12 cellular contexts compared by ENCODE assay signal in the genomic region with DNA sequence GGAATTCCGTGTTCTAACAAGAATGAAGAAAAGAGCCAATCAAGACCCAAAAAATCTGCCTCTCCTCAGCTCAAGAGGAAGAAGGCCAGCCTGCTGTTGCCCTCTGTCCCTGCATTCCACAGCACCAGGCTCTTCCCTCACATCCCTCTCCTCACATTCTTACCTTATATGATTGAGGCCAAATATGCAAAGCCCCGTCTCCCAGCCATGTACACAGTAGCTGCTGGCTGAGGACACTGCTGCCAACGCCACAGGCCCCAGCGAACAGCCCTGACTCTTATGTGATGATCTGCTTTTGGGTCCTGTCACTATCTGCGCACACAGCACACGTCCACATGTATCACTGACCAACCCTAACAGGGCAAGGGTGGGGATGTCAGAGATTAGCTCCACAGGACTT.
DNase-seq lines count a peak whose midpoint lies in the region; ATAC-seq, FAIRE-seq and TF ChIP-seq lines count a peak whose summit lies in the region.
"Had no signal": no experiment of that assay in that cellular context is flagged by ENCODE, and none has a peak within 500 bp of the region (broad histone marks: within the 10 kb centered on the region; RNA-seq: fewer than 3 reads in every experiment).

No MANE protein-coding gene starts in this region.

- intact Hi-C loops in sciatic nerve (cut with DNase I) = no loop called here

- no peak overlapping the region for H3K27ac ChIP-seq in endodermal cell (ENCODE audit: low read depth, low read length)
- H3K27ac ChIP-seq: WERI-Rb-1 had no signal

- H3K9me3 ChIP-seq in endodermal cell (ENCODE audit: control insufficient read depth, low read length) = no peaks in the 10 kb centered on the region

- WGBS in endodermal cell (ENCODE audit: insufficient coverage in 1 of 2, insufficient read length in 1 of 2), 2 experiments = 71 to 84% methylated on average over 4 to 6 of the region's 6 CpGs

- H3K4me3 Mint-ChIP-seq in endodermal cell = no peak overlapping the region

- no peak overlapping the region for H3K4me3 ChIP-seq in endodermal cell (ENCODE audit: low read length)

- peak overlapping the region; percentile 48 for H3K27ac Mint-ChIP-seq in endodermal cell

- no peak for TF ChIP-seq POLR2A in GM12892 (IDR thresholded peaks at IDR 0.05; ENCODE audit: low read depth, low read length)

- peaks cover 28% of the 10 kb centered on the region for H3K27me3 ChIP-seq in endodermal cell (ENCODE audit: control insufficient read depth, insufficient read depth, low read length, poor library complexity, severe bottlenecking)

- peaks cover 2% of the 10 kb centered on the region for H3K36me3 Mint-ChIP-seq in endodermal cell (ENCODE audit: low read depth)

- peaks cover 23% of the 10 kb centered on the region for H3K27me3 Mint-ChIP-seq in endodermal cell (ENCODE audit: insufficient read depth)

- no peak overlapping the region for H3K9ac ChIP-seq in endodermal cell (ENCODE audit: extremely low read depth, low read length, poor library complexity, severe bottlenecking)

- DNase-seq in endodermal cell (no peak), sciatic nerve (ENCODE audit: low spot score) (no peak), GM12892 (ENCODE audit: insufficient read length) (no peak), NCI-H2107 treated with DMSO at 0.1 percent for 48 hours (lab: John Stamatoyannopoulos, UW; ENCODE audit: unreplicated experiment) (no peak), NCI-H146 (lab: John Stamatoyannopoulos, UW) (no peak), kidney glomerular epithelial cell (lab: John Stamatoyannopoulos, UW) (no peak)
- DNase-seq: activated naive CD4-positive, alpha-beta T cell treated with Interleukin-2 at 50 U/mL for 16 hours; DMS53; NCI-H1105; WERI-Rb-1 had no signal

- ATAC-seq in GM19043 (IDR thresholded peaks at IDR 0.05; ENCODE audit: low read depth, unreplicated experiment) (peak; percentile 30), HG03095 (IDR thresholded peaks at IDR 0.05; ENCODE audit: unreplicated experiment) (peak; percentile 12), sciatic nerve (peak; percentile 36)

- H3K4me1 Mint-ChIP-seq in endodermal cell = peaks cover 60% of the 10 kb centered on the region

- no peak for TF ChIP-seq CTCF in endodermal cell (conservative IDR thresholded peaks at IDR 0.05)

- H3K9me3 Mint-ChIP-seq in endodermal cell = no peaks in the 10 kb centered on the region

- no peaks in the 10 kb centered on the region for H3K36me3 ChIP-seq in endodermal cell (ENCODE audit: control insufficient read depth, insufficient read depth, low read length)
- H3K36me3 ChIP-seq: WERI-Rb-1 had no signal

- FAIRE-seq in GM12892 (lab: Jason Lieb, UNC) = no peak

- H3K4me1 ChIP-seq in endodermal cell (ENCODE audit: control insufficient read depth, insufficient read depth, low read length) = peaks cover 24% of the 10 kb centered on the region
